26 cellular contexts compared by ENCODE assay signal in genomic region chr11:33005175-33005574, GRCh38. TPM values are rescaled to one million over a fixed set of nuclear protein-coding genes. Genes with fewer than 3 reads are reported as not detected.
A peak's percentile ranks its signal among the peaks of the same experiment; 100 is the strongest.
DNase-seq lines count a peak whose midpoint lies in the region; ATAC-seq and TF ChIP-seq lines count a peak whose summit lies in the region.
"Had no signal": no experiment of that assay in that cellular context is flagged by ENCODE, and none has a peak within 500 bp of the region (broad histone marks: within the 10 kb centered on the region; RNA-seq: fewer than 3 reads in every experiment).

No MANE protein-coding gene starts in this region.

- H3K36me3 Mint-ChIP-seq in activated naive CD4-positive, alpha-beta T cell treated with anti-CD3 and anti-CD28 coated beads, Interleukin-2, amount 50 U/mL, for 24 hours = no peaks in the 10 kb centered on the region

- no peak overlapping the region for H3K4me3 ChIP-seq in stomach
- H3K4me3 ChIP-seq: left ventricle myocardium inferior, sigmoid colon, SK-N-MC, testis, vagina had no signal

- no peaks in the 10 kb centered on the region for H3K9me3 ChIP-seq in stomach
- H3K9me3 ChIP-seq: left ventricle myocardium inferior, sigmoid colon, testis, vagina had no signal

- ATAC-seq in stimulated activated naive CD8-positive, alpha-beta T cell treated with anti-CD3 and anti-CD28 coated beads, Interleukin-15, amount 100 ng/mL, for 72 hours = peak; percentile 84

- no peaks in the 10 kb centered on the region for H3K27me3 Mint-ChIP-seq in activated naive CD4-positive, alpha-beta T cell treated with anti-CD3 and anti-CD28 coated beads, Interleukin-2, amount 50 U/mL, for 24 hours
- peaks cover 17% of the 10 kb centered on the region for H3K27me3 Mint-ChIP-seq in stimulated activated naive CD8-positive, alpha-beta T cell treated with anti-CD3 and anti-CD28 coated beads, Interleukin-15, amount 100 ng/mL, for 72 hours

- H3K27ac ChIP-seq in stomach = no peak overlapping the region
- H3K27ac ChIP-seq: left ventricle myocardium inferior, sigmoid colon, SK-N-MC, testis, vagina had no signal

- H3K9me3 Mint-ChIP-seq in activated naive CD4-positive, alpha-beta T cell treated with anti-CD3 and anti-CD28 coated beads, Interleukin-2, amount 50 U/mL, for 24 hours = no peaks in the 10 kb centered on the region
- peaks cover 0 to under 1% of the 10 kb centered on the region in 2 donors for H3K9me3 Mint-ChIP-seq in stimulated activated naive CD8-positive, alpha-beta T cell treated with anti-CD3 and anti-CD28 coated beads, Interleukin-15, amount 100 ng/mL, for 72 hours

- no peaks in the 10 kb centered on the region for H3K27me3 ChIP-seq in stomach
- H3K27me3 ChIP-seq: sigmoid colon, testis, vagina had no signal

- TF ChIP-seq CTCF in stomach (IDR thresholded peaks at IDR 0.05) = no peak

- no peak for TF ChIP-seq EP300 in stomach (IDR thresholded peaks at IDR 0.05)

- DNase-seq in activated naive CD4-positive, alpha-beta T cell treated with anti-CD3 and anti-CD28 coated beads, Interleukin-2, amount 50 U/mL, for 16 hours = no peak
- DNase-seq in T-helper 1 cell = peak in 3 of 5 donors; percentile 22 to 30 (median 23)
- peak; percentile 67 for DNase-seq in central memory CD4-positive, alpha-beta T cell
- DNase-seq in stimulated activated naive CD8-positive, alpha-beta T cell treated with anti-CD3 and anti-CD28 coated beads, Interleukin-15, amount 100 ng/mL, for 72 hours = no peak
- no peak for DNase-seq in stimulated activated CD4-positive, alpha-beta T cell treated with anti-CD3 and anti-CD28 coated beads, Interleukin-4, amount 100 ng/mL, for 24 hours
- DNase-seq in NCI-H128 (lab: John Stamatoyannopoulos, UW; ENCODE audit: unreplicated experiment) = no peak
- no peak for DNase-seq in stomach
- DNase-seq: activated CD8-positive, alpha-beta memory T cell treated with anti-CD3 and anti-CD28 coated beads, Interleukin-2, amount 50 U/mL, for 48 hours; activated gamma-delta T cell treated with Interleukin-2 at 50 U/mL for 16 hours; C1 segment of cervical spinal cord; foreskin fibroblast; H7; left ventricle myocardium inferior; midbrain; MM.1S; NCI-H146; NCI-H524 treated with DMSO at 0.1 percent for 48 hours; RPMI8226; sigmoid colon; stimulated activated CD4-positive, alpha-beta T cell treated with anti-CD3 and anti-CD28 coated beads, Interleukin-15, amount 100 ng/mL, for 24 hours; stimulated activated CD8-positive, alpha-beta memory T cell treated with anti-CD3 and anti-CD28 coated beads, Interleukin-4, amount 100 ng/mL, for 48 hours; testis had no signal

- H3K4me3 Mint-ChIP-seq in activated naive CD4-positive, alpha-beta T cell treated with anti-CD3 and anti-CD28 coated beads, Interleukin-2, amount 50 U/mL, for 24 hours = peak overlapping the region; percentile 37
- no peak overlapping the region for H3K4me3 Mint-ChIP-seq in stimulated activated naive CD8-positive, alpha-beta T cell treated with anti-CD3 and anti-CD28 coated beads, Interleukin-15, amount 100 ng/mL, for 72 hours

- no peaks in the 10 kb centered on the region for H3K36me3 ChIP-seq in stomach
- H3K36me3 ChIP-seq: left ventricle myocardium inferior, sigmoid colon, vagina had no signal

- TF ChIP-seq POLR2A in stomach (IDR thresholded peaks at IDR 0.05) = no peak

- intact Hi-C loops in stomach (cut with DNase I; ENCODE audit: low total_unique reads) = no loop called here

- 25 to 55% (median 37%) methylated on average over 2 of the region's 2 CpGs for WGBS in stomach, 5 donors

- peaks cover 0 to 3% (median 0%) of the 10 kb centered on the region in 4 donors for H3K4me1 ChIP-seq in stomach
- H3K4me1 ChIP-seq: left ventricle myocardium inferior, testis, vagina had no signal

- H3K27ac Mint-ChIP-seq in activated naive CD4-positive, alpha-beta T cell treated with anti-CD3 and anti-CD28 coated beads, Interleukin-2, amount 50 U/mL, for 24 hours = peak overlapping the region; percentile 8
- H3K27ac Mint-ChIP-seq in stimulated activated naive CD8-positive, alpha-beta T cell treated with anti-CD3 and anti-CD28 coated beads, Interleukin-15, amount 100 ng/mL, for 72 hours = no peak overlapping the region
- H3K27ac Mint-ChIP-seq: progenitor cell of endocrine pancreas had no signal

- H3K4me1 Mint-ChIP-seq in activated naive CD4-positive, alpha-beta T cell treated with anti-CD3 and anti-CD28 coated beads, Interleukin-2, amount 50 U/mL, for 24 hours = peaks cover 44% of the 10 kb centered on the region
- H3K4me1 Mint-ChIP-seq in stimulated activated naive CD8-positive, alpha-beta T cell treated with anti-CD3 and anti-CD28 coated beads, Interleukin-15, amount 100 ng/mL, for 72 hours = peaks cover 28% of the 10 kb centered on the region

RNA-seq across cellular contexts. Expression of gene DEPDC7, which starts 10.5 kb away (rescaled TPM):
- 10 to 100 TPM in 1 of 5 donors, 1 to 10 TPM in 4; 1.2 to 17.9 (median 2.9) TPM for total RNA-seq in stomach
- 1 to 10 TPM; 1.4 to 5.2 (median 1.8) TPM for polyA plus RNA-seq in stomach

RNA-seq across cellular contexts. Expression of gene TCP11L1, which starts 34.2 kb away (rescaled TPM):
- total RNA-seq in stomach = 10 to 100 TPM; 18.7 to 46.1 (median 30.8) TPM
- 1 to 10 TPM; 2.5 to 4.4 (median 2.7) TPM for polyA plus RNA-seq in stomach

Comparison
In these comparisons a context has a peak if more than half of its experiments do, and no peak if none do; other contexts are left out.
1. DNase-seq: peak in T-helper 1 cell (3 of 5) and central memory CD4-positive, alpha-beta T cell (single experiment); none in activated naive CD4-positive, alpha-beta T cell treated with anti-CD3 and anti-CD28 coated beads, Interleukin-2, amount 50 U/mL, for 16 hours (single experiment), stimulated activated naive CD8-positive, alpha-beta T cell treated with anti-CD3 and anti-CD28 coated beads, Interleukin-15, amount 100 ng/mL, for 72 hours (0 of 2), stimulated activated CD4-positive, alpha-beta T cell treated with anti-CD3 and anti-CD28 coated beads, Interleukin-4, amount 100 ng/mL, for 24 hours (single experiment), NCI-H128 (single experiment) and stomach (single experiment).